ENCODE assay signal across 1 cellular context in genomic region chr1:204826970-204827369, GRCh38.
TF ChIP-seq lines count a peak whose summit lies in the region.

No MANE protein-coding gene starts in this region.

TF ChIP-seq in GM12878, 131 proteins besides CTCF, POLR2A, EP300 and RAD21 (continued from another document):
- TF ChIP-seq CUX1 (IDR thresholded peaks at IDR 0.05; ENCODE audit: insufficient replicate concordance, low read depth, low read length) (no peak), NFYA (IDR thresholded peaks at IDR 0.05; ENCODE audit: borderline replicate concordance, low read depth, low read length) (no peak), RUNX3 (IDR thresholded peaks at IDR 0.05; ENCODE audit: low read length) (no peak), SPI1 (IDR thresholded peaks at IDR 0.05; ENCODE audit: borderline replicate concordance, insufficient read depth, low read depth, low read length) (no peak), GATAD2B (conservative IDR thresholded peaks at IDR 0.05; ENCODE audit: low read depth) (no peak), CBFB (IDR thresholded peaks at IDR 0.05; ENCODE audit: low read depth) (no peak), MYC (IDR thresholded peaks at IDR 0.05; ENCODE audit: insufficient read depth, insufficient read length, insufficient replicate concordance, low read length, severe bottlenecking) (no peak)
